ENCODE assay signal across 19 cellular contexts in the genomic region with DNA sequence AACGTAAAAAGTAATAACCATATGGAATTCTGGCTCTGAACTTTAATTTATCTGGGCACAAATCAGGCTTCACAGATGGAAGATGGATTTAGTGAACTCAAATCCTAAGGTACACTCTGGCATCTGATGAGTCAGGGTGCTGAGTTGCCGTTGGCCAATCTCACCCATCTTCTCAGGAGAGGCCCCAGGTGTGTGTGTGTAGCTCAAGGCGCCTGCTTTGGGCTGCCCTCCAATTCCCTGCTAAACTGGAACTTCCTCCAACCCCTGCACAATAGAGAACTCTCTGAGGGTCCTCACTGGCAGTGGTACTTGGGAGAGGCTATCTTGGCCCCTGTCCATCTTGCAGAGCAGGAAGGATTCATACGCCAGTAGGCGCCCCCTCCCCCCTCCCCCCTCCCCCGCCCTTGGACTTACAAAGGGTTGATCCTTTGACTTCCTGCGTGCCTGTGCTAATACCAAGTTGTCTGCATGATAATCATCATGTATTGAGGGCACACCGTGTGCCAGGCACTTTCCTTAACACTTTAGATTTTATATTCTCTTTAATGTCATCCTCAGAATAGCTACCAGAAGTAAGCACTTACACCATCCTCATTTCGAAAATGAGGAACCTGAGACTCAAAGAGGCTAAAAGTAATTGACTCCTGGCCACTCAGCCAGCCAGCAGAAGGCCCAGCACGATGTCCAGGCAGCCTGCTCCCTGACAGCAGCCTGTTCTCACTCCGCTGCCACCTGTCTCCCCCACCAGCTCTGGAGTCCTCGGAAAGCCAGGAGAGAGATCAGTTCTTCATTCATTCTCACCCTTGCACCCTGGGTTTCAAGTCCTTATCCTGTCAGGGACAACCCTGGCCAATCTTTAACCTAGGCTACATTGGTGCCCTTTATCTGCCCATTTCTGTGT.
A peak's percentile ranks its signal among the peaks of the same experiment; 100 is the strongest.
DNase-seq lines count a peak whose midpoint lies in the region; ATAC-seq, FAIRE-seq and TF ChIP-seq lines count a peak whose summit lies in the region.
"Had no signal": no experiment of that assay in that cellular context is flagged by ENCODE, and none has a peak within 500 bp of the region (broad histone marks: within the 10 kb centered on the region; RNA-seq: fewer than 3 reads in every experiment).

No MANE protein-coding gene starts in this region.

- H3K4me1 Mint-ChIP-seq in naive thymus-derived CD8-positive, alpha-beta T cell = peaks cover 0 to 9% (median 0%) of the 10 kb centered on the region in 4 donors
- H3K4me1 Mint-ChIP-seq in naive thymus-derived CD4-positive, alpha-beta T cell = peaks cover 0 to 1% (median 0%) of the 10 kb centered on the region in 7 donors

- in situ Hi-C loops in IMR-90 (cut with MboI; ENCODE audit: low sequenced_read_pairs) (no loop called here), gastrocnemius medialis (cut with MboI; ENCODE audit: low sequenced_read_pairs in 4 of 4) (no loop called here)

- FAIRE-seq in GM19239 (lab: Jason Lieb, UNC) = no peak
- FAIRE-seq: endometrium, GM12878, HepG2 had no signal

- H3K9me3 Mint-ChIP-seq in naive thymus-derived CD8-positive, alpha-beta T cell = no peaks in the 10 kb centered on the region
- H3K9me3 Mint-ChIP-seq in naive thymus-derived CD4-positive, alpha-beta T cell = no peaks in the 10 kb centered on the region

- CTCF ChIA-PET in IMR-90 (lab: Yijun Ruan, JAX) = no interaction called here
- CTCF ChIA-PET in RWPE1 (lab: Yijun Ruan, JAX) = interaction anchor here (0.9 kb wide), 1 partner anchor 11 kb away, joined by 3 read pairs; no protein-coding TSS in a partner anchor
- CTCF ChIA-PET in naive thymus-derived CD4-positive, alpha-beta T cell (lab: Charles Lee) = no interaction called here

- TF ChIP-seq RAD21 in IMR-90 (IDR thresholded peaks at IDR 0.05; ENCODE audit: low read length) = no peak

- no peak overlapping the region for H3K23ac ChIP-seq in IMR-90 (ENCODE audit: low read depth, low read length)

- ATAC-seq in IMR-90 (ENCODE audit: low read depth) = no peak
- no peak for ATAC-seq in gastrocnemius medialis
- ATAC-seq in naive thymus-derived CD8-positive, alpha-beta T cell = no peak
- ATAC-seq in naive thymus-derived CD4-positive, alpha-beta T cell = no peak
- ATAC-seq: activated CD4-positive, CD25-positive, alpha-beta regulatory T cell treated with anti-CD3 and anti-CD28 coated beads, Interleukin-2, amount 50 U/mL, for 24 hours; GM12878; HepG2; right lobe of liver had no signal

- H3K27ac Mint-ChIP-seq in naive thymus-derived CD8-positive, alpha-beta T cell = no peak overlapping the region
- no peak overlapping the region for H3K27ac Mint-ChIP-seq in naive thymus-derived CD4-positive, alpha-beta T cell

- H2BK120ac ChIP-seq in IMR-90 (ENCODE audit: low read depth, low read length) = no peak overlapping the region

- no peak overlapping the region for H3K56ac ChIP-seq in IMR-90 (ENCODE audit: extremely low read depth, insufficient read depth, low read length)

- peaks cover 2 to 26% (median 15%) of the 10 kb centered on the region in 5 donors for H3K27me3 Mint-ChIP-seq in naive thymus-derived CD8-positive, alpha-beta T cell
- H3K27me3 Mint-ChIP-seq in naive thymus-derived CD4-positive, alpha-beta T cell = peaks cover 6 to 23% (median 14%) of the 10 kb centered on the region in 5 donors

- H3K4ac ChIP-seq in IMR-90 (ENCODE audit: low read depth, low read length) = no peak overlapping the region

- intact Hi-C loops in IMR-90 (cut with micrococcal nuclease) = no loop called here
- intact Hi-C loops in esophagus muscularis mucosa (cut with DNase I) = no loop called here
- intact Hi-C loops in gastrocnemius medialis (cut with DNase I; ENCODE audit: low total_unique reads) = no loop called here
- intact Hi-C loops in naive thymus-derived CD4-positive, alpha-beta T cell (cut with micrococcal nuclease) = no loop called here

- TF ChIP-seq POLR2A in IMR-90 (IDR thresholded peaks at IDR 0.05; ENCODE audit: low read depth, low read length) (no peak), esophagus muscularis mucosa (IDR thresholded peaks at IDR 0.05; ENCODE audit: low read depth) (no peak), gastrocnemius medialis (IDR thresholded peaks at IDR 0.05) (no peak)

- H3K4me2 ChIP-seq in IMR-90 (ENCODE audit: low read depth, low read length) = no peak overlapping the region

- peak overlapping the region; percentile 40; the same call in 1 of the 2 replicates for H2AK5ac ChIP-seq in IMR-90 (ENCODE audit: low read depth, low read length)

- no peak overlapping the region for H2AK9ac ChIP-seq in IMR-90 (replicated peaks; ENCODE audit: low read depth, low read length, poor library complexity)

- H2BK5ac ChIP-seq in IMR-90 (ENCODE audit: low read depth, low read length, poor library complexity, severe bottlenecking) = no peak overlapping the region

- TF ChIP-seq EP300 in esophagus muscularis mucosa (IDR thresholded peaks at IDR 0.05) = no peak

- 80% methylated on average over 1 of the region's 12 CpGs; no CpG with 5 or more reads in 1 of the 2 experiments for WGBS in IMR-90 (ENCODE audit: extremely low coverage in 2 of 2, insufficient read length in 1 of 2), 2 experiments
- WGBS in esophagus muscularis mucosa = 75% methylated on average over 9 of the region's 12 CpGs

- TF ChIP-seq CTCF in IMR-90 (conservative IDR thresholded peaks at IDR 0.05; ENCODE audit: low read depth, low read length) (no peak), RWPE1 (conservative IDR thresholded peaks at IDR 0.05; ENCODE audit: low read depth) (no peak), esophagus muscularis mucosa (IDR thresholded peaks at IDR 0.05) (no peak), gastrocnemius medialis (IDR thresholded peaks at IDR 0.05 in 4 of 5, conservative IDR thresholded peaks at IDR 0.05 in 1 of 5) (no peak)

- H3K9me3 ChIP-seq in IMR-90 (ENCODE audit: control insufficient read depth, insufficient read depth, low read length) (no peaks in the 10 kb centered on the region), esophagus muscularis mucosa (no peaks in the 10 kb centered on the region), gastrocnemius medialis (no peaks in the 10 kb centered on the region)
- H3K9me3 ChIP-seq in naive thymus-derived CD4-positive, alpha-beta T cell (ENCODE audit: control insufficient read depth in 2 of 3, low read length in 3 of 3) = no peaks in the 10 kb centered on the region
- H3K9me3 ChIP-seq: Caco-2, right lobe of liver had no signal

- BruUV-seq in IMR-90 (replicated peaks; lab: Mats Ljungman, UMichigan) = no TSS peak

- no peak overlapping the region for H2AFZ ChIP-seq in IMR-90 (replicated peaks; ENCODE audit: low read length, poor library complexity)

- no peak for DNase-seq in IMR-90
- peak; percentile 46 for DNase-seq in RWPE1 (ENCODE audit: low spot score)
- DNase-seq in esophagus muscularis mucosa (ENCODE audit: extremely low spot score) = no peak
- no peak for DNase-seq in gastrocnemius medialis
- no peak for DNase-seq in naive thymus-derived CD8-positive, alpha-beta T cell
- no peak for DNase-seq in GOT3 (lab: John Stamatoyannopoulos, UW)
- no peak for DNase-seq in GM19239 (ENCODE audit: insufficient read length, low spot score)
- DNase-seq in naive thymus-derived CD4-positive, alpha-beta T cell = no peak
- DNase-seq: activated effector memory CD4-positive, alpha-beta T cell treated with anti-CD3 and anti-CD28 coated beads, Interleukin-2, amount 50 U/mL, for 16 hours; Caco-2; NCI-H1048; NCI-H2171 treated with DMSO at 0.1 percent for 48 hours; nucleus accumbens; right lobe of liver; SIG-M5 had no signal

- H3K9me1 ChIP-seq in IMR-90 (ENCODE audit: insufficient read depth, low read length) = peaks cover 16% of the 10 kb centered on the region; the same call in 1 of the 2 replicates

- H4K8ac ChIP-seq in IMR-90 (ENCODE audit: low read depth in 2 of 2, low read length in 2 of 2) = no peak overlapping the region; a peak in 1 of 4 replicates

- H3K36me3 Mint-ChIP-seq in naive thymus-derived CD8-positive, alpha-beta T cell = no peaks in the 10 kb centered on the region
- no peaks in the 10 kb centered on the region for H3K36me3 Mint-ChIP-seq in naive thymus-derived CD4-positive, alpha-beta T cell

- H4K91ac ChIP-seq in IMR-90 (ENCODE audit: insufficient read depth, low read depth, low read length) = no peak overlapping the region

- H3K4me1 ChIP-seq in IMR-90 (ENCODE audit: control insufficient read depth, insufficient read depth, low read length) = peaks cover 20% of the 10 kb centered on the region
- H3K4me1 ChIP-seq in esophagus muscularis mucosa = peaks cover 24 to 82% (median 67%) of the 10 kb centered on the region in 4 donors
- H3K4me1 ChIP-seq in gastrocnemius medialis = peaks cover 16 to 49% of the 10 kb centered on the region in 2 donors
- no peaks in the 10 kb centered on the region for H3K4me1 ChIP-seq in naive thymus-derived CD4-positive, alpha-beta T cell (ENCODE audit: control insufficient read depth in 2 of 2, insufficient read depth in 2 of 2, low read length in 2 of 2)
- H3K4me1 ChIP-seq: Caco-2, right lobe of liver had no signal

- no peaks in the 10 kb centered on the region for H4K20me1 ChIP-seq in IMR-90 (ENCODE audit: insufficient read depth, low read length)

- H3K27ac ChIP-seq in IMR-90 (ENCODE audit: insufficient read depth, low read length) = no peak overlapping the region
- H3K27ac ChIP-seq in RWPE1 = peak overlapping the region; percentile 86
- H3K27ac ChIP-seq in esophagus muscularis mucosa (replicated peaks in 1 of 4) = peak overlapping the region; percentile 5 to 81 (median 46)
- H3K27ac ChIP-seq in gastrocnemius medialis = peak overlapping the region; percentile 66 to 84 (median 76)
- H3K27ac ChIP-seq in naive thymus-derived CD4-positive, alpha-beta T cell (ENCODE audit: low read depth, low read length) = no peak overlapping the region
- H3K27ac ChIP-seq: right lobe of liver had no signal

- H2BK20ac ChIP-seq in IMR-90 (ENCODE audit: low read depth, low read length) = no peak overlapping the region

- H3K4me3 Mint-ChIP-seq in naive thymus-derived CD8-positive, alpha-beta T cell = no peak overlapping the region
- H3K4me3 Mint-ChIP-seq in naive thymus-derived CD4-positive, alpha-beta T cell = no peak overlapping the region

- peaks cover 32 to 79% of the 10 kb centered on the region in 2 experiments; a peak in 3 of 4 replicates for H3K79me1 ChIP-seq in IMR-90 (ENCODE audit: low read depth in 1 of 2, low read length in 2 of 2)

- POLR2A ChIA-PET in IMR-90 (lab: Charles Lee; ENCODE audit: unreplicated experiment) = no interaction called here
- POLR2A ChIA-PET in RWPE1 (lab: Yijun Ruan, JAX; ENCODE audit: low non-redundant PET) = no interaction called here
- POLR2A ChIA-PET in naive thymus-derived CD8-positive, alpha-beta T cell (lab: Charles Lee) = no interaction called here
- POLR2A ChIA-PET in naive thymus-derived CD4-positive, alpha-beta T cell (lab: Charles Lee) = no interaction called here

- 0 out of 3 replicates have a peak overlapping the region, but pooled peaks have one; percentile 9 for H2BK15ac ChIP-seq in IMR-90 (ENCODE audit: low read depth, low read length)

- no peak overlapping the region; the same call in 1 of the 2 replicates for H3K18ac ChIP-seq in IMR-90 (ENCODE audit: low read depth, low read length)

- H4K5ac ChIP-seq in IMR-90 (ENCODE audit: low read depth, low read length) = no peak overlapping the region; the same call in 1 of the 2 replicates

- dilution Hi-C loops in IMR-90 (cut with HindIII; ENCODE audit: low sequenced_read_pairs, unreplicated experiment) = no loop called here

- H3K9ac ChIP-seq in IMR-90 (ENCODE audit: low read depth, low read length) = no peak overlapping the region

- H3K36me3 ChIP-seq in IMR-90 (ENCODE audit: control insufficient read depth, insufficient read depth, low read length) = peaks cover 28% of the 10 kb centered on the region
- peaks cover 6 to 48% (median 26%) of the 10 kb centered on the region in 4 donors for H3K36me3 ChIP-seq in esophagus muscularis mucosa
- peaks cover 0 to 14% of the 10 kb centered on the region in 2 donors for H3K36me3 ChIP-seq in gastrocnemius medialis
- no peaks in the 10 kb centered on the region for H3K36me3 ChIP-seq in naive thymus-derived CD4-positive, alpha-beta T cell (ENCODE audit: control insufficient read depth in 2 of 3, insufficient read depth in 3 of 3, low read length in 3 of 3)

- no peak overlapping the region for H3K4me3 ChIP-seq in IMR-90 (ENCODE audit: insufficient read depth, low read depth, low read length)
- no peak overlapping the region for H3K4me3 ChIP-seq in esophagus muscularis mucosa
- H3K4me3 ChIP-seq in gastrocnemius medialis = no peak overlapping the region
- H3K4me3 ChIP-seq in naive thymus-derived CD4-positive, alpha-beta T cell (ENCODE audit: low read length) = no peak overlapping the region
- H3K4me3 ChIP-seq: GM12878, right lobe of liver had no signal

- H3K14ac ChIP-seq in IMR-90 (replicated peaks; ENCODE audit: low read depth, low read length) = no peak overlapping the region

- no peaks in the 10 kb centered on the region for H3K27me3 ChIP-seq in IMR-90 (ENCODE audit: control insufficient read depth, insufficient read depth, low read length)
- no peaks in the 10 kb centered on the region for H3K27me3 ChIP-seq in esophagus muscularis mucosa
- H3K27me3 ChIP-seq in gastrocnemius medialis = no peaks in the 10 kb centered on the region
- H3K27me3 ChIP-seq in naive thymus-derived CD4-positive, alpha-beta T cell (ENCODE audit: control insufficient read depth in 2 of 2, insufficient read depth in 2 of 2, low read length in 2 of 2) = peaks cover 0 to 3% of the 10 kb centered on the region in 2 donors
- H3K27me3 ChIP-seq: right lobe of liver had no signal

Comparison
In these comparisons a context has a peak if more than half of its experiments do, and no peak if none do; other contexts are left out.
1. H3K27ac ChIP-seq: peak in RWPE1 (single experiment), esophagus muscularis mucosa (4 of 4) and gastrocnemius medialis (4 of 4); none in IMR-90 (single experiment) and naive thymus-derived CD4-positive, alpha-beta T cell (single experiment).